In the genomic region with DNA sequence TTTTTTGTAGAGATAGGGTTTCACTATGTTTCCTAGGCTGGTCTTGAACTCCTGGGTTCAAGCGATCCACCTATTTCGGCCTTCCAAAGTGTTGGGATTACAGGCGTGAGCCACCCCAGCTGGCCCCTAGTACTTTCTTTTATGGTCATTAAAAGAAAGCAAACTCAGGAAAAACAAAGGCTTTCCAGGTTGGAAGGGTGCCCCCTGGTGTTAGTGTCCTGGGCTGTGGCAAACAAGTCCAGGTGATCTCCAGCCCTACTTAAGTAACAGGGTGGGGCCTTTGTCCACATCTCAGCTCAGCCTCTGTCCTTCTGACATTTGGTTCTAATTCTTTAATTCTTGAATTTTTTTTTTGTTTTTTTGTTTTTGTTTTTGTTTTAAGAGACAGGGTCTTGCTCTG, we compare ENCODE assay signal across 9 cellular contexts. TPM values are rescaled to one million over a fixed set of nuclear protein-coding genes. Genes with fewer than 3 reads are reported as not detected.
DNase-seq lines count a peak whose midpoint lies in the region; ATAC-seq, FAIRE-seq and TF ChIP-seq lines count a peak whose summit lies in the region.
"Had no signal": no experiment of that assay in that cellular context is flagged by ENCODE, and none has a peak within 500 bp of the region (broad histone marks: within the 10 kb centered on the region; RNA-seq: fewer than 3 reads in every experiment).

No MANE protein-coding gene starts in this region.

- H3K27me3 ChIP-seq in hepatocyte (no peaks in the 10 kb centered on the region), subcutaneous abdominal adipose tissue (ENCODE audit: control insufficient read depth in 5 of 5, insufficient read depth in 4 of 5, low read length in 5 of 5) (no peaks in the 10 kb centered on the region)

- H3K27ac Mint-ChIP-seq in activated CD8-positive, alpha-beta T cell treated with anti-CD3 and anti-CD28 coated beads, Interleukin-2, amount 10 ng/mL, durations not matched to agents 7 days and 5 days = no peak overlapping the region

- H3K4me1 Mint-ChIP-seq in activated CD8-positive, alpha-beta T cell treated with anti-CD3 and anti-CD28 coated beads, Interleukin-2, amount 10 ng/mL, durations not matched to agents 7 days and 5 days (ENCODE audit: low read depth) = peaks cover 40% of the 10 kb centered on the region

- FAIRE-seq in D721Med (lab: Jason Lieb, UNC) = no peak

- POLR2A ChIA-PET in activated CD8-positive, alpha-beta T cell treated with anti-CD3 and anti-CD28 coated beads, Interleukin-2, amount 10 ng/mL, durations not matched to agents 7 days and 5 days (lab: Charles Lee) = no interaction called here

- H4K20me1 ChIP-seq in hepatocyte (ENCODE audit: insufficient read depth, poor library complexity, severe bottlenecking) = peaks cover 8% of the 10 kb centered on the region

- 80% methylated on average over 3 of the region's 3 CpGs for WGBS in hepatocyte (ENCODE audit: low lambda C conversion rate, missing lambda C conversion rate)

- peaks cover 12% of the 10 kb centered on the region for H3K36me3 Mint-ChIP-seq in activated CD8-positive, alpha-beta T cell treated with anti-CD3 and anti-CD28 coated beads, Interleukin-2, amount 10 ng/mL, durations not matched to agents 7 days and 5 days (ENCODE audit: low read depth)

- H3K27ac ChIP-seq in hepatocyte (peak overlapping the region; percentile 56), subcutaneous abdominal adipose tissue (ENCODE audit: low read depth, low read length) (peak overlapping the region; percentile 94)

- H3K27me3 Mint-ChIP-seq in activated CD8-positive, alpha-beta T cell treated with anti-CD3 and anti-CD28 coated beads, Interleukin-2, amount 10 ng/mL, durations not matched to agents 7 days and 5 days (ENCODE audit: low read depth) = no peaks in the 10 kb centered on the region

- H3K36me3 ChIP-seq in hepatocyte (replicated peaks; ENCODE audit: insufficient read depth, low read depth) (no peaks in the 10 kb centered on the region), subcutaneous abdominal adipose tissue (ENCODE audit: control insufficient read depth in 5 of 5, insufficient read depth in 5 of 5, low read length in 5 of 5) (peaks cover 0 to 37% (median 33%) of the 10 kb centered on the region in 5 donors)

- H3K9me3 Mint-ChIP-seq in activated CD8-positive, alpha-beta T cell treated with anti-CD3 and anti-CD28 coated beads, Interleukin-2, amount 10 ng/mL, durations not matched to agents 7 days and 5 days (ENCODE audit: insufficient read depth) = no peaks in the 10 kb centered on the region
- H3K9me3 Mint-ChIP-seq: naive thymus-derived CD4-positive, alpha-beta T cell had no signal

- TF ChIP-seq CTCF in D721Med (IDR thresholded peaks at IDR 0.05; ENCODE audit: insufficient read depth, missing control alignments) = peak; percentile 43
- TF ChIP-seq CTCF in hepatocyte (IDR thresholded peaks at IDR 0.05; ENCODE audit: poor library complexity) = peak; percentile 47

- no peak overlapping the region for H3K9ac ChIP-seq in subcutaneous abdominal adipose tissue (ENCODE audit: low read length in 5 of 5)

- H3K4me3 ChIP-seq in hepatocyte (no peak overlapping the region), subcutaneous abdominal adipose tissue (ENCODE audit: low read depth in 1 of 5, low read length in 5 of 5) (no peak overlapping the region)

- peaks cover 43% of the 10 kb centered on the region for H3K4me1 ChIP-seq in hepatocyte (ENCODE audit: insufficient read depth)
- H3K4me1 ChIP-seq in subcutaneous abdominal adipose tissue (ENCODE audit: control insufficient read depth in 5 of 5, insufficient read depth in 5 of 5, low read length in 5 of 5) = peaks cover 33 to 94% (median 85%) of the 10 kb centered on the region in 5 donors

- no peak overlapping the region for H3K4me2 ChIP-seq in hepatocyte

- no peaks in the 10 kb centered on the region for H3K9me2 ChIP-seq in hepatocyte (replicated peaks; ENCODE audit: insufficient read depth)

- DNase-seq in D721Med (ENCODE audit: insufficient read length, low spot score) = no peak
- peak; percentile 79 for DNase-seq in HuH-7 (ENCODE audit: low spot score)
- peak; percentile 58 for DNase-seq in activated CD8-positive, alpha-beta T cell treated with anti-CD3 and anti-CD28 coated beads, Interleukin-2, amount 10 ng/mL, durations not matched to agents 7 days and 5 days
- peak; percentile 55 for DNase-seq in hepatocyte (ENCODE audit: low spot score)
- no peak for DNase-seq in C1 segment of cervical spinal cord (lab: John Stamatoyannopoulos, UW)

- no peak overlapping the region for H2AFZ ChIP-seq in hepatocyte

- no peak for ATAC-seq in activated CD8-positive, alpha-beta T cell treated with anti-CD3 and anti-CD28 coated beads, Interleukin-2, amount 10 ng/mL, durations not matched to agents 7 days and 5 days
- ATAC-seq in HG03280 (IDR thresholded peaks at IDR 0.05; ENCODE audit: unreplicated experiment) = no peak
- no peak for ATAC-seq in HG02623 (IDR thresholded peaks at IDR 0.05; ENCODE audit: unreplicated experiment)
- ATAC-seq: naive thymus-derived CD4-positive, alpha-beta T cell had no signal

- H3K4me3 Mint-ChIP-seq in activated CD8-positive, alpha-beta T cell treated with anti-CD3 and anti-CD28 coated beads, Interleukin-2, amount 10 ng/mL, durations not matched to agents 7 days and 5 days = no peak overlapping the region
- H3K4me3 Mint-ChIP-seq: naive thymus-derived CD4-positive, alpha-beta T cell had no signal

- H3K9me3 ChIP-seq in hepatocyte (ENCODE audit: low read depth) = no peaks in the 10 kb centered on the region
- H3K9me3 ChIP-seq in subcutaneous abdominal adipose tissue (ENCODE audit: control insufficient read depth in 5 of 5, low read length in 5 of 5) = no peaks in the 10 kb centered on the region

- CTCF ChIA-PET in activated CD8-positive, alpha-beta T cell treated with anti-CD3 and anti-CD28 coated beads, Interleukin-2, amount 10 ng/mL, durations not matched to agents 7 days and 5 days (lab: Charles Lee) = interaction anchor here (0.6 to 6.7 kb wide), 13 partner anchors 8 to 110 kb away, joined by 3 to 50 read pairs (median 4); no protein-coding TSS in a partner anchor

- H3K79me2 ChIP-seq in hepatocyte = peaks cover 51% of the 10 kb centered on the region

RNA-seq across cellular contexts. Expression of gene IGFBP4, which starts 6.9 kb away (rescaled TPM):
- 10 to 100 TPM; 28.7 to 28.9 TPM for total RNA-seq in activated CD8-positive, alpha-beta T cell treated with anti-CD3 and anti-CD28 coated beads, Interleukin-2, amount 10 ng/mL, durations not matched to agents 7 days and 5 days
- 44.9 and 48.2 TPM in 2 replicates for total RNA-seq in hepatocyte
- 149 and 183 TPM in 2 replicates for polyA plus RNA-seq in hepatocyte

RNA-seq across cellular contexts. Expression of gene TOP2A, which starts 32.5 kb away (rescaled TPM):
- total RNA-seq in activated CD8-positive, alpha-beta T cell treated with anti-CD3 and anti-CD28 coated beads, Interleukin-2, amount 10 ng/mL, durations not matched to agents 7 days and 5 days = 100 to 1,000 TPM; 517 to 567 TPM
- total RNA-seq in hepatocyte = 36.9 and 37.4 TPM in 2 replicates
- 19.3 and 21.3 TPM in 2 replicates for polyA plus RNA-seq in hepatocyte
- polyA plus RNA-seq: naive thymus-derived CD4-positive, alpha-beta T cell had no signal

RNA-seq across cellular contexts. Expression of gene TNS4, which starts 51.2 kb away (rescaled TPM):
- total RNA-seq in activated CD8-positive, alpha-beta T cell treated with anti-CD3 and anti-CD28 coated beads, Interleukin-2, amount 10 ng/mL, durations not matched to agents 7 days and 5 days = 1 to 10 TPM; 8.4 to 9.0 TPM
- total RNA-seq in hepatocyte = not detected in 2 replicates
- 0.07 TPM in 2 replicates for polyA plus RNA-seq in hepatocyte
- polyA plus RNA-seq: naive thymus-derived CD4-positive, alpha-beta T cell had no signal

Comparison
In these comparisons a context has a peak if more than half of its experiments do, and no peak if none do; other contexts are left out.
1. DNase-seq: peak in HuH-7 (single experiment), activated CD8-positive, alpha-beta T cell treated with anti-CD3 and anti-CD28 coated beads, Interleukin-2, amount 10 ng/mL, durations not matched to agents 7 days and 5 days (single experiment) and hepatocyte (single experiment); none in D721Med (single experiment) and C1 segment of cervical spinal cord (0 of 14).
2. RNA of gene TOP2A, which starts 32.5 kb away (total RNA-seq): 517 to 567 TPM in activated CD8-positive, alpha-beta T cell treated with anti-CD3 and anti-CD28 coated beads, Interleukin-2, amount 10 ng/mL, durations not matched to agents 7 days and 5 days; 36.9 to 37.4 TPM in hepatocyte; every median in the first group is over 10 times any median in the second.